ENCODE assay signal across 1 cellular context in genomic region chr7:35186751-35187150, GRCh38.
TF ChIP-seq lines count a peak whose summit lies in the region.

No MANE protein-coding gene starts in this region.

TF ChIP-seq in H1, 55 proteins besides CTCF, POLR2A, EP300 and RAD21:
- TF ChIP-seq E2F6 (IDR thresholded peaks at IDR 0.05) (peak; percentile 69; the same call in 1 of the 2 replicates), SUZ12 (IDR thresholded peaks at IDR 0.05; ENCODE audit: low read length) (peak; percentile 60), MAX (IDR thresholded peaks at IDR 0.05) (peak; percentile 85)
TF ChIP-seq in H1: peak in this region for 3; not testable (repeated sequence) for 52.
